Comparison of ENCODE assay signal across 1 cellular context in genomic region chr5:157535042-157535865, GRCh38.
A peak's percentile ranks its signal among the peaks of the same experiment; 100 is the strongest.
TF ChIP-seq lines count a peak whose summit lies in the region.

No MANE protein-coding gene starts in this region.

TF ChIP-seq in K562, 482 proteins besides CTCF, POLR2A, EP300 and RAD21 (continued from another document and continues in another):
- TF ChIP-seq ZNF253 (CRISPR knock-in tag; conservative IDR thresholded peaks at IDR 0.05) (no peak), MED1 (CRISPR knock-in tag; IDR thresholded peaks at IDR 0.05; ENCODE audit: borderline replicate concordance) (no peak), POU5F1 (IDR thresholded peaks at IDR 0.05; ENCODE audit: borderline replicate concordance, low read depth, low read length, partially characterized antibody) (no peak), KLF1 (tag; IDR thresholded peaks at IDR 0.05) (no peak), NFYB (IDR thresholded peaks at IDR 0.05; ENCODE audit: extremely low read depth, insufficient read length) (no peak), CLOCK (CRISPR knock-in tag; IDR thresholded peaks at IDR 0.05; ENCODE audit: borderline replicate concordance) (no peak), POLR2B (IDR thresholded peaks at IDR 0.05; ENCODE audit: low read depth, partially characterized antibody) (no peak), ZNF444 (CRISPR knock-in tag; IDR thresholded peaks at IDR 0.05) (no peak), ZNF146 (CRISPR knock-in tag; IDR thresholded peaks at IDR 0.05; ENCODE audit: unreplicated experiment) (no peak), ZFP30 (CRISPR knock-in tag; IDR thresholded peaks at IDR 0.05; ENCODE audit: borderline replicate concordance) (no peak), MCM2 (IDR thresholded peaks at IDR 0.05; ENCODE audit: low read depth) (no peak), GTF3C2 (IDR thresholded peaks at IDR 0.05; ENCODE audit: borderline replicate concordance, extremely low read depth, insufficient read length) (no peak), XRCC3 (IDR thresholded peaks at IDR 0.05) (no peak), ZNF408 (CRISPR knock-in tag; IDR thresholded peaks at IDR 0.05; ENCODE audit: low read depth) (no peak), TAF9B (IDR thresholded peaks at IDR 0.05; ENCODE audit: partially characterized antibody) (no peak), TCF3 (CRISPR knock-in tag; IDR thresholded peaks at IDR 0.05) (peak; percentile 59), FOSL1 (tag; conservative IDR thresholded peaks at IDR 0.05) (peak; percentile 89), ILK (tag; IDR thresholded peaks at IDR 0.05; ENCODE audit: borderline replicate concordance, low read depth) (no peak), HMG20A (CRISPR knock-in tag; conservative IDR thresholded peaks at IDR 0.05) (no peak), HMG20B (CRISPR knock-in tag; IDR thresholded peaks at IDR 0.05) (no peak), ZBTB12 (CRISPR knock-in tag; IDR thresholded peaks at IDR 0.05) (no peak), POLR2AphosphoS2 (IDR thresholded peaks at IDR 0.05; ENCODE audit: low read length) (no peak), ZNF780A (CRISPR knock-in tag; IDR thresholded peaks at IDR 0.05) (no peak), CEBPZ (IDR thresholded peaks at IDR 0.05; ENCODE audit: borderline replicate concordance, low read depth, low read length) (no peak), NR1H2 (CRISPR knock-in tag; IDR thresholded peaks at IDR 0.05) (no peak), ZNF707 (CRISPR knock-in tag; conservative IDR thresholded peaks at IDR 0.05) (no peak), ZBED1 (IDR thresholded peaks at IDR 0.05) (no peak), HNRNPK (IDR thresholded peaks at IDR 0.05; ENCODE audit: low read depth, low read length, poor library complexity, severe bottlenecking) (no peak), MCM7 (IDR thresholded peaks at IDR 0.05) (no peak), TFE3 (CRISPR knock-in tag; IDR thresholded peaks at IDR 0.05) (no peak), SIRT6 (IDR thresholded peaks at IDR 0.05; ENCODE audit: low read depth, low read length) (no peak), FOXM1 (IDR thresholded peaks at IDR 0.05; ENCODE audit: low read depth) (no peak), FOXM1 (CRISPR knock-in tag; IDR thresholded peaks at IDR 0.05; ENCODE audit: low read depth) (no peak), WHSC1 (IDR thresholded peaks at IDR 0.05; ENCODE audit: low read length) (no peak), HLTF (IDR thresholded peaks at IDR 0.05) (no peak), ASH1L (IDR thresholded peaks at IDR 0.05; ENCODE audit: borderline replicate concordance, low read depth, partially characterized antibody) (no peak), PURB (CRISPR knock-in tag; IDR thresholded peaks at IDR 0.05; ENCODE audit: low read depth) (no peak), SIX5 (IDR thresholded peaks at IDR 0.05; ENCODE audit: borderline replicate concordance in 1 of 2, insufficient read depth in 1 of 2, low read depth in 1 of 2, low read length in 2 of 2) (no peak), ZNF274 (IDR thresholded peaks at IDR 0.05; ENCODE audit: borderline replicate concordance, low read depth, low read length) (no peak), ZNF766 (CRISPR knock-in tag; conservative IDR thresholded peaks at IDR 0.05) (0 out of 2 replicates have a peak, but pooled peaks have one; percentile 47), ZNF431 (CRISPR knock-in tag; IDR thresholded peaks at IDR 0.05) (no peak), TAF15 (IDR thresholded peaks at IDR 0.05; ENCODE audit: low read depth, low read length) (no peak), PCBP2 (IDR thresholded peaks at IDR 0.05; ENCODE audit: low read depth, low read length, poor library complexity, severe bottlenecking) (no peak), HOMEZ (CRISPR knock-in tag; IDR thresholded peaks at IDR 0.05) (no peak)
- TF ChIP-seq, protein P1, sequence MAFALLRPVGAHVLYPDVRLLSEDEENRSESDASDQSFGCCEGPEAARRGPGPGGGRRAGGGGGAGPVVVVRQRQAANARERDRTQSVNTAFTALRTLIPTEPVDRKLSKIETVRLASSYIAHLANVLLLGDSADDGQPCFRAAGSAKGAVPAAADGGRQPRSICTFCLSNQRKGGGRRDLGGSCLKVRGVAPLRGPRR (CRISPR knock-in tag; IDR thresholded peaks at IDR 0.05) = no peak
- TF ChIP-seq, protein P2, sequence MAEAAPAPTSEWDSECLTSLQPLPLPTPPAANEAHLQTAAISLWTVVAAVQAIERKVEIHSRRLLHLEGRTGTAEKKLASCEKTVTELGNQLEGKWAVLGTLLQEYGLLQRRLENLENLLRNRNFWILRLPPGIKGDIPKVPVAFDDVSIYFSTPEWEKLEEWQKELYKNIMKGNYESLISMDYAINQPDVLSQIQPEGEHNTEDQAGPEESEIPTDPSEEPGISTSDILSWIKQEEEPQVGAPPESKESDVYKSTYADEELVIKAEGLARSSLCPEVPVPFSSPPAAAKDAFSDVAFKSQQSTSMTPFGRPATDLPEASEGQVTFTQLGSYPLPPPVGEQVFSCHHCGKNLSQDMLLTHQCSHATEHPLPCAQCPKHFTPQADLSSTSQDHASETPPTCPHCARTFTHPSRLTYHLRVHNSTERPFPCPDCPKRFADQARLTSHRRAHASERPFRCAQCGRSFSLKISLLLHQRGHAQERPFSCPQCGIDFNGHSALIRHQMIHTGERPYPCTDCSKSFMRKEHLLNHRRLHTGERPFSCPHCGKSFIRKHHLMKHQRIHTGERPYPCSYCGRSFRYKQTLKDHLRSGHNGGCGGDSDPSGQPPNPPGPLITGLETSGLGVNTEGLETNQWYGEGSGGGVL (CRISPR knock-in tag; IDR thresholded peaks at IDR 0.05) = no peak
- TF ChIP-seq, protein P3, sequence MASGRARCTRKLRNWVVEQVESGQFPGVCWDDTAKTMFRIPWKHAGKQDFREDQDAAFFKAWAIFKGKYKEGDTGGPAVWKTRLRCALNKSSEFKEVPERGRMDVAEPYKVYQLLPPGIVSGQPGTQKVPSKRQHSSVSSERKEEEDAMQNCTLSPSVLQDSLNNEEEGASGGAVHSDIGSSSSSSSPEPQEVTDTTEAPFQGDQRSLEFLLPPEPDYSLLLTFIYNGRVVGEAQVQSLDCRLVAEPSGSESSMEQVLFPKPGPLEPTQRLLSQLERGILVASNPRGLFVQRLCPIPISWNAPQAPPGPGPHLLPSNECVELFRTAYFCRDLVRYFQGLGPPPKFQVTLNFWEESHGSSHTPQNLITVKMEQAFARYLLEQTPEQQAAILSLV (tag; IDR thresholded peaks at IDR 0.05) = no peak
- TF ChIP-seq, protein P4, sequence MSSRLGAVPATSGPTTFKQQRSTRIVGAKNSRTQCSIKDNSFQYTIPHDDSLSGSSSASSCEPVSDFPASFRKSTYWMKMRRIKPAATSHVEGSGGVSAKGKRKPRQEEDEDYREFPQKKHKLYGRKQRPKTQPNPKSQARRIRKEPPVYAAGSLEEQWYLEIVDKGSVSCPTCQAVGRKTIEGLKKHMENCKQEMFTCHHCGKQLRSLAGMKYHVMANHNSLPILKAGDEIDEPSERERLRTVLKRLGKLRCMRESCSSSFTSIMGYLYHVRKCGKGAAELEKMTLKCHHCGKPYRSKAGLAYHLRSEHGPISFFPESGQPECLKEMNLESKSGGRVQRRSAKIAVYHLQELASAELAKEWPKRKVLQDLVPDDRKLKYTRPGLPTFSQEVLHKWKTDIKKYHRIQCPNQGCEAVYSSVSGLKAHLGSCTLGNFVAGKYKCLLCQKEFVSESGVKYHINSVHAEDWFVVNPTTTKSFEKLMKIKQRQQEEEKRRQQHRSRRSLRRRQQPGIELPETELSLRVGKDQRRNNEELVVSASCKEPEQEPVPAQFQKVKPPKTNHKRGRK (tag; IDR thresholded peaks at IDR 0.05) = no peak
